Comparison of ENCODE assay signal across 25 cellular contexts in genomic region chr11:70122490-70123198, GRCh38. TPM values are rescaled to one million over a fixed set of nuclear protein-coding genes. Genes with fewer than 3 reads are reported as not detected.
A peak's percentile ranks its signal among the peaks of the same experiment; 100 is the strongest.
DNase-seq lines count a peak whose midpoint lies in the region; TF ChIP-seq lines count a peak whose summit lies in the region.
"Had no signal": no experiment of that assay in that cellular context is flagged by ENCODE, and none has a peak within 500 bp of the region (broad histone marks: within the 10 kb centered on the region; RNA-seq: fewer than 3 reads in every experiment).

No MANE protein-coding gene starts in this region.

- H3K9me3 ChIP-seq in HEK293 (ENCODE audit: control insufficient read depth, insufficient read depth, low read depth, low read length) = no peaks in the 10 kb centered on the region
- H3K9me3 ChIP-seq in osteoblast (ENCODE audit: low read depth, low read length) = no peaks in the 10 kb centered on the region
- H3K9me3 ChIP-seq: ovary, Peyer's patch, SJCRH30, suprapubic skin, uterus had no signal

- no peaks in the 10 kb centered on the region for H3K9me3 Mint-ChIP-seq in osteocyte (ENCODE audit: unreplicated experiment)

- H3K4me2 ChIP-seq in osteoblast (ENCODE audit: insufficient read depth, low read length) = no peak overlapping the region

- peaks cover 7% of the 10 kb centered on the region for H3K27me3 ChIP-seq in osteoblast (ENCODE audit: insufficient read depth, low read length)
- H3K27me3 ChIP-seq: ovary, Peyer's patch, SJCRH30, suprapubic skin, uterus had no signal

- DNase-seq in NCI-H82 (lab: John Stamatoyannopoulos, UW) (peak; percentile 5), NCI-H82 treated with DMSO at 0.1 percent for 48 hours (lab: John Stamatoyannopoulos, UW; ENCODE audit: unreplicated experiment) (no peak), osteoblast (ENCODE audit: insufficient read length, low spot score, missing footprints) (peak; percentile 61), HT-29 (ENCODE audit: low spot score) (no peak), osteocyte (ENCODE audit: extremely low spot score, unreplicated experiment) (no peak), LoVo (ENCODE audit: low spot score) (no peak)
- DNase-seq: activated naive CD4-positive, alpha-beta T cell; activated T-cell treated with anti-CD3 and anti-CD28 coated beads, Interleukin-2, amount 50 U/mL, for 24 hours; effector memory CD4-positive, alpha-beta T cell; erythroblast; left cardiac atrium; ovary; Peyer's patch; SJCRH30; uterus had no signal

- H3K4me3 ChIP-seq in HEK293 (ENCODE audit: low read depth, low read length) = no peak overlapping the region
- H3K4me3 ChIP-seq in osteoblast (ENCODE audit: insufficient read depth, low read length) = no peak overlapping the region
- H3K4me3 ChIP-seq: ovary, Peyer's patch, SJCRH30, suprapubic skin, uterus had no signal

- no peak for TF ChIP-seq CTCF in HEK293 (tag by site-specific recombination; IDR thresholded peaks at IDR 0.05)
- TF ChIP-seq CTCF in VCaP (conservative IDR thresholded peaks at IDR 0.05) = no peak
- TF ChIP-seq CTCF in osteoblast (IDR thresholded peaks at IDR 0.05; ENCODE audit: extremely low read depth, low read depth, low read length) = no peak
- no peak for TF ChIP-seq CTCF in osteocyte (IDR thresholded peaks at IDR 0.05)

- H3K36me3 ChIP-seq in HEK293 (ENCODE audit: control insufficient read depth in 2 of 2, insufficient read depth in 1 of 2, low read length in 2 of 2) (no peaks in the 10 kb centered on the region), osteoblast (ENCODE audit: insufficient read depth, low read length) (no peaks in the 10 kb centered on the region)
- H3K36me3 ChIP-seq: ovary, Peyer's patch, SJCRH30, suprapubic skin, uterus had no signal

- POLR2A ChIA-PET in HEK293 (lab: Yijun Ruan, JAX) = no interaction called here

- no peak overlapping the region for H3K4me3 Mint-ChIP-seq in osteocyte (ENCODE audit: unreplicated experiment)
- H3K4me3 Mint-ChIP-seq: activated T-cell treated with anti-CD3 and anti-CD28 coated beads, Interleukin-2, amount 50 U/mL, for 24 hours; IgD-negative memory B cell; naive thymus-derived CD4-positive, alpha-beta T cell had no signal

- peaks cover 4% of the 10 kb centered on the region for H3K4me1 Mint-ChIP-seq in osteocyte (ENCODE audit: unreplicated experiment)
- H3K4me1 Mint-ChIP-seq: IgD-negative memory B cell had no signal

- CTCF ChIA-PET in HEK293 (lab: Yijun Ruan, JAX) = interaction anchor here (0.9 kb wide), 1 partner anchor 279 kb away, joined by 3 read pairs; no protein-coding TSS in a partner anchor

- H3K4me1 ChIP-seq in HEK293 (ENCODE audit: control insufficient read depth, insufficient read depth, low read length) (no peaks in the 10 kb centered on the region), osteoblast (ENCODE audit: insufficient read depth, low read length) (peaks cover 2% of the 10 kb centered on the region)
- H3K4me1 ChIP-seq: Peyer's patch, SJCRH30, uterus had no signal

- no peaks in the 10 kb centered on the region for H3K79me2 ChIP-seq in osteoblast (ENCODE audit: insufficient read depth, low read length)

- H3K27ac ChIP-seq in HEK293 (ENCODE audit: extremely low read depth, low read depth, low read length) (no peak overlapping the region), VCaP (peak overlapping the region; percentile 38; the same call in 1 of the 2 replicates), osteoblast (ENCODE audit: low read depth, low read length) (no peak overlapping the region)
- H3K27ac ChIP-seq: C4-2B, ovary, Peyer's patch, SJCRH30 had no signal

- H3K36me3 Mint-ChIP-seq in osteocyte (ENCODE audit: unreplicated experiment) = no peaks in the 10 kb centered on the region
- H3K36me3 Mint-ChIP-seq: IgD-negative memory B cell; naive thymus-derived CD4-positive, alpha-beta T cell had no signal

- H3K27ac Mint-ChIP-seq in osteocyte (ENCODE audit: unreplicated experiment) = no peak overlapping the region
- H3K27ac Mint-ChIP-seq: activated T-cell treated with anti-CD3 and anti-CD28 coated beads, Interleukin-2, amount 50 U/mL, for 24 hours; IgD-negative memory B cell; naive thymus-derived CD4-positive, alpha-beta T cell had no signal

- no peaks in the 10 kb centered on the region for H4K20me1 ChIP-seq in osteoblast (ENCODE audit: insufficient read depth, low read length)

- no peak overlapping the region for H2AFZ ChIP-seq in osteoblast (ENCODE audit: low read length)

- H3K27me3 Mint-ChIP-seq in osteocyte (ENCODE audit: unreplicated experiment) = peaks cover 26% of the 10 kb centered on the region

TF ChIP-seq in HEK293, 187 proteins besides CTCF, POLR2A, EP300 and RAD21:
- peak; percentile 86 for TF ChIP-seq ZNF596 (tag by site-specific recombination; IDR thresholded peaks at IDR 0.05)
- TF ChIP-seq ZNF366 (tag by site-specific recombination; conservative IDR thresholded peaks at IDR 0.05) = peak; percentile 62
- no peak for TF ChIP-seq SCRT2 (tag by site-specific recombination; IDR thresholded peaks at IDR 0.05)
- TF ChIP-seq ZNF202 (tag by site-specific recombination; IDR thresholded peaks at IDR 0.05; ENCODE audit: borderline replicate concordance) = peak; percentile 79

RNA-seq across cellular contexts. Expression of gene ANO1, which starts 44.5 kb away (rescaled TPM):
- total RNA-seq in osteoblast = 0.88 TPM in 1 of 2 replicates, not detected in the other
- total RNA-seq in HT-29 (2014; rRNA removed; shearing (Covaris generic)) = 83.2 and 114 TPM in 2 replicates
- not detected in 2 replicates for total RNA-seq in osteocyte
- total RNA-seq: activated CD8-positive, alpha-beta memory T cell treated with anti-CD3 and anti-CD28 coated beads for 36 hours; fibroblast of villous mesenchyme; G401; M059J; naive thymus-derived CD4-positive, alpha-beta T cell had no signal

Comparison
In these comparisons a context has a peak if more than half of its experiments do, and no peak if none do; other contexts are left out.
1. DNase-seq: peak in NCI-H82 (single experiment) and osteoblast (single experiment); none in NCI-H82 treated with DMSO at 0.1 percent for 48 hours (single experiment), HT-29 (single experiment), osteocyte (single experiment) and LoVo (single experiment).
2. RNA of gene ANO1, which starts 44.5 kb away (total RNA-seq): 83.2 to 114 TPM in HT-29; not detected in osteocyte and 0.88 TPM in osteoblast; every median in the first group is over 10 times any median in the second.